Comparison of ENCODE assay signal across 11 cellular contexts in the genomic region with DNA sequence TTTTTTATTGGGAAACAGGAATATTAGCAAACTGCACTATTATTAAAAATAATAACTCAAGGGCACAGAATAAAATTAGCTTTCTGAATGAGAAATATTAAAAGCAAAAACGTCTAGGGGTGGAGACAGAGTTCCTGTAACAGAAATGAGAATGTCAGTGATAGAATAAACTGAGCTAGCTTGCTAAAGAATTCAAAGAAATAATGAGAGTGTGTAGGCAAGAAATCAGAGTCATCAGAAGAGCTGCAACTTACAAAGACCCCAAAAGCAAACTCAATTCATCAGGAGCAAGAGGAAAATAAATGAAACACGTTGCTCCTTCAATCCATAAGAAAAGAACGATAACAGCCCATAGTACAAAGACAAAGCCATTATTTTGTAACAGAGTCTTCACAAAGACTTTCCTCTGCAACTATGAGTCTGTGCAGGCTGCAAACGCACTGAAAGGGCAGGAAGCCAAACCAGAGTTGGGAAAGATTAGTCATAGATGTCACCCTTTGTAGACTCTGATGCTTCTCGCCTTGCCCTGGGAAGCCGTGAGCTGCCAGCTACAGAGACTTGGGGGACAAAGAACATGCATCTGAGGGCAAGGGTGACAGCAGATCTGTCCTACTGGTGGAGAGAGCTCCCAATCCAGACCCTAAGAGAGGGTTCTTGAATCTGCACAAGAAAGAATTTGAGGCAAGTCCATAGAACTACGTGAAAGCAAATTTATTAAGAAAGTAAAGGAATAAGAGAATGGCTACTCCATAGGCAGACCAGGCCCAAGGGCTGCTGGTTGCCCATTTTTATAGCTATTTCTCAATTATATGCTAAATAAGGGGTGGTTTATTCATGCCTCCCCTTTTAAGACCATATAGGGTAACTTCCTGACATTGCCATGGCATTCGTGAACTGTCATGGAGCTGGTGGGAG. TPM values are rescaled to one million over a fixed set of nuclear protein-coding genes. Genes with fewer than 3 reads are reported as not detected.
DNase-seq lines count a peak whose midpoint lies in the region; ATAC-seq and TF ChIP-seq lines count a peak whose summit lies in the region.
"Had no signal": no experiment of that assay in that cellular context is flagged by ENCODE, and none has a peak within 500 bp of the region (broad histone marks: within the 10 kb centered on the region; RNA-seq: fewer than 3 reads in every experiment).

No MANE protein-coding gene starts in this region.

- H2AFZ ChIP-seq in PC-9, result no peak overlapping the region

- intact Hi-C loops in PC-9 (cut with micrococcal nuclease; ENCODE audit: unreplicated experiment) (loop anchor here (1.0 to 5.0 kb wide), 5 partner anchors 16 to 361 kb away; a partner anchor contains a TSS), psoas muscle (cut with DNase I) (no loop called here)

- POLR2A ChIA-PET in PC-9 (lab: Charles Lee; ENCODE audit: unreplicated experiment), result interaction anchor here (0.6 to 0.7 kb wide), 5 partner anchors 16 to 146 kb away, joined by 3 to 6 read pairs (median 4); no protein-coding TSS in a partner anchor

- no peaks in the 10 kb centered on the region for H3K9me2 ChIP-seq in PC-9 (ENCODE audit: insufficient read depth)

- peak; percentile 61 for DNase-seq in COLO829 (ENCODE audit: low spot score)
- peak; percentile 80 for DNase-seq in PC-9
- DNase-seq in fibroblast of peridontal ligament (ENCODE audit: extremely low read depth), result peak; percentile 97
- peak; percentile 45 for DNase-seq in psoas muscle
- no peak for DNase-seq in DMS79 (lab: John Stamatoyannopoulos, UW)
- DNase-seq in NCI-H2029 (lab: John Stamatoyannopoulos, UW), result no peak
- DNase-seq: Karpas-422, natural killer cell had no signal

- peak overlapping the region; percentile 58 for H3K4me2 ChIP-seq in PC-9

- H3K79me2 ChIP-seq in PC-9 (ENCODE audit: low read depth), result no peaks in the 10 kb centered on the region

- peaks cover 24% of the 10 kb centered on the region for H3F3A ChIP-seq in PC-9 (ENCODE audit: insufficient read depth, low read depth)

- no peaks in the 10 kb centered on the region for H4K20me1 ChIP-seq in PC-9 (ENCODE audit: insufficient read depth)

- ATAC-seq in psoas muscle (peak in 3 of 4 donors; percentile 54 to 59 (median 56)), HG03108 (IDR thresholded peaks at IDR 0.05; ENCODE audit: unreplicated experiment) (no peak), GM21390 (IDR thresholded peaks at IDR 0.05; ENCODE audit: unreplicated experiment) (no peak)
- ATAC-seq: natural killer cell had no signal

- no peaks in the 10 kb centered on the region for H3K36me3 ChIP-seq in PC-9 (ENCODE audit: low read depth)
- no peaks in the 10 kb centered on the region for H3K36me3 ChIP-seq in psoas muscle (ENCODE audit: insufficient read depth in 1 of 2, low read depth in 1 of 2)

- WGBS in psoas muscle, 3 donors, result 38 to 51% (median 45%) methylated on average over 8 of the region's 8 CpGs

- TF ChIP-seq CTCF in PC-9 (conservative IDR thresholded peaks at IDR 0.05), result no peak
- TF ChIP-seq CTCF in psoas muscle (IDR thresholded peaks at IDR 0.05), result no peak

- peak overlapping the region; percentile 64 for H3K27ac ChIP-seq in PC-9
- no peak overlapping the region for H3K27ac ChIP-seq in psoas muscle

- H3K27me3 ChIP-seq in PC-9 (ENCODE audit: insufficient read depth, low read depth) (no peaks in the 10 kb centered on the region), psoas muscle (ENCODE audit: insufficient read depth in 3 of 3, low read length in 2 of 3) (no peaks in the 10 kb centered on the region)

- CTCF ChIA-PET in PC-9 (lab: Charles Lee), result interaction anchor here (2.4 kb wide), 1 partner anchor 16 kb away, joined by 9 read pairs; no protein-coding TSS in a partner anchor

- H3K4me1 ChIP-seq in PC-9 (replicated peaks; ENCODE audit: insufficient read depth) (peaks cover 37% of the 10 kb centered on the region), psoas muscle (no peaks in the 10 kb centered on the region)

- H3K9me3 ChIP-seq in PC-9 (ENCODE audit: insufficient read depth, low read depth) (peaks cover 10% of the 10 kb centered on the region), psoas muscle (peaks cover 6% of the 10 kb centered on the region)

- no peak overlapping the region for H3K4me3 ChIP-seq in PC-9
- no peak overlapping the region for H3K4me3 ChIP-seq in psoas muscle

- BruUV-seq in PC-9 (replicated peaks; lab: Mats Ljungman, UMichigan), result TSS peak; percentile 66

RNA-seq across cellular contexts. Expression of a gene that starts 40.8 kb away (rescaled TPM):
- total RNA-seq in PC-9 (2021), result 12.9 and 15.9 TPM in 2 replicates
- total RNA-seq in psoas muscle, result under 1 TPM; 0.12 to 0.71 (median 0.37) TPM
- under 1 TPM; 0.04 to 0.39 (median 0.08) TPM for polyA plus RNA-seq in psoas muscle
- total RNA-seq: activated T-helper 1 cell treated with anti-CD3 and anti-CD28 coated beads, Interleukin-12 subunit alpha, Interleukin-12 subunit beta, Interleukin-2, Interleukin-4 antibody, amounts not matched to agents 30 ng/mL and 10 ng/mL and 1 ng/mL, durations not matched to agents 14 hours and 24 hours and 36 hours had no signal

Comparison
In these comparisons a context has a peak if more than half of its experiments do, and no peak if none do; other contexts are left out.
1. DNase-seq: peak in COLO829 (single experiment), PC-9 (2 of 2), fibroblast of peridontal ligament (single experiment) and psoas muscle (2 of 2); none in DMS79 (single experiment) and NCI-H2029 (single experiment).
2. ATAC-seq: peak in psoas muscle (3 of 4); none in HG03108 (single experiment) and GM21390 (single experiment).